Comparison of ENCODE assay signal across 12 cellular contexts in the genomic region with DNA sequence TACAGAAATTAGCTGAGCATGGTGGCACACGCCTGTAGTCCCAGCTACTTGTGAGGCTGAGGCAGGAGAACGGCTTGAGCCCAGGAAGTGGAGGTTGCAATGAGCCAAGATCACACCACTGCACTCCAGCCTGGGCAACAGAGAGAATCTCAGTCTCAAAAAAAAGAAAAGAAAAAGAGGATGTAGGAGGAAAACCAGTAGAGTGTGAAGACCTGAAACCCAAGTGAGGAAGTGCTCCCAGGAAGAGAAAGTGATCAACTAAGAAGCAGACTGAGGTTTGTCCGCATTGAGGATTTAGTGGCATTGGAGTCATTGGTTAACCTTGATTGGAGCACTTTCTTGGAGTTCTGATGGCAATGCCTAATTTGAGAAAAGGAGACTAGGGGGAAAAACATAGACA. TPM values are rescaled to one million over a fixed set of nuclear protein-coding genes. Genes with fewer than 3 reads are reported as not detected.
DNase-seq lines count a peak whose midpoint lies in the region; ATAC-seq lines count a peak whose summit lies in the region.
"Had no signal": no experiment of that assay in that cellular context is flagged by ENCODE, and none has a peak within 500 bp of the region (broad histone marks: within the 10 kb centered on the region; RNA-seq: fewer than 3 reads in every experiment).

No MANE protein-coding gene starts in this region.

- DNase-seq in GM19238 (ENCODE audit: insufficient read length, low spot score) (peak; percentile 29), left lobe of liver (ENCODE audit: low spot score) (no peak), caudate nucleus (lab: John Stamatoyannopoulos, UW) (no peak), OCI-M1 (lab: John Stamatoyannopoulos, UW) (no peak)
- DNase-seq in activated CD4-positive, alpha-beta T cell treated with anti-CD3 and anti-CD28 coated beads, Interleukin-2, amount 50 U/mL, for 4 hours = no peak
- DNase-seq: activated T-cell treated with anti-CD3 and anti-CD28 coated beads, Interleukin-2, amount 50 U/mL, for 1 hour; left cardiac atrium; NCI-H2227 treated with DMSO at 0.1 percent for 48 hours; T-helper 1 cell had no signal

- ATAC-seq in HG02642 (IDR thresholded peaks at IDR 0.05; ENCODE audit: poor library complexity, unreplicated experiment) (peak; percentile 92), HG03460 (IDR thresholded peaks at IDR 0.05; ENCODE audit: unreplicated experiment) (peak; percentile 93), left lobe of liver (no peak)
- ATAC-seq: left cardiac atrium had no signal

- H3K27ac ChIP-seq in caudate nucleus (ENCODE audit: low read depth, low read length) = no peak overlapping the region
- H3K27ac ChIP-seq: cardiac muscle cell had no signal

RNA-seq across cellular contexts. Expression of a gene that starts 20.6 kb away (rescaled TPM):
- total RNA-seq in left lobe of liver = 5.1 TPM
